In genomic region chr2:70766357-70767093, GRCh38 we compare ENCODE assay signal across 11 cellular contexts. TPM values are rescaled to one million over a fixed set of nuclear protein-coding genes. Genes with fewer than 3 reads are reported as not detected.
DNase-seq lines count a peak whose midpoint lies in the region; ATAC-seq, FAIRE-seq and TF ChIP-seq lines count a peak whose summit lies in the region.
"Had no signal": no experiment of that assay in that cellular context is flagged by ENCODE, and none has a peak within 500 bp of the region (broad histone marks: within the 10 kb centered on the region; RNA-seq: fewer than 3 reads in every experiment).

No MANE protein-coding gene starts in this region.

- H3K36me3 ChIP-seq in lower lobe of right lung = no peaks in the 10 kb centered on the region

- peak overlapping the region; percentile 73 for H3K27ac Mint-ChIP-seq in activated naive CD8-positive, alpha-beta T cell

- H3K4me1 ChIP-seq in A549 (peaks cover 11% of the 10 kb centered on the region), lower lobe of right lung (peaks cover 13% of the 10 kb centered on the region)

- peak overlapping the region; percentile 91 for H3K4me2 ChIP-seq in A549

- ATAC-seq in A549 = no peak
- ATAC-seq in lower lobe of right lung = no peak
- no peak for ATAC-seq in HG02970 (IDR thresholded peaks at IDR 0.05; ENCODE audit: low FRiP score, unreplicated experiment)

- POLR2A ChIA-PET in A549 (lab: Yijun Ruan, JAX) = no interaction called here

- no peaks in the 10 kb centered on the region for H3K9me3 Mint-ChIP-seq in activated naive CD8-positive, alpha-beta T cell (ENCODE audit: low read depth)

- no peaks in the 10 kb centered on the region for H3K36me3 Mint-ChIP-seq in activated naive CD8-positive, alpha-beta T cell

- H3K27ac ChIP-seq in A549 (peak overlapping the region; percentile 77 to 92), lower lobe of right lung (no peak overlapping the region)

- TF ChIP-seq RAD21 in A549 (conservative IDR thresholded peaks at IDR 0.05 in 1 of 2, IDR thresholded peaks at IDR 0.05 in 1 of 2) = no peak

- peaks cover 49% of the 10 kb centered on the region for H3K27me3 ChIP-seq in lower lobe of right lung (ENCODE audit: low read depth)

- CTCF ChIA-PET in A549 (lab: Yijun Ruan, JAX) = interaction anchor here (1.5 to 4.1 kb wide), 3 partner anchors 13 to 18 kb away, joined by 4 to 46 read pairs (median 11); no protein-coding TSS in a partner anchor

- no peak for DNase-seq in A549 (ENCODE audit: low read depth in 1 of 2, low spot score in 1 of 2)
- DNase-seq in DMS79 (lab: John Stamatoyannopoulos, UW) = peak; percentile 5
- no peak for DNase-seq in lower lobe of right lung
- no peak for DNase-seq in foreskin melanocyte
- no peak for DNase-seq in AML-193 (lab: John Stamatoyannopoulos, UW)
- no peak for DNase-seq in OCI-M1 (lab: John Stamatoyannopoulos, UW)
- DNase-seq: effector CD8-positive, alpha-beta T cell had no signal

- WGBS in A549 (ENCODE audit: missing lambda C conversion rate) = 68% methylated on average over 7 of the region's 7 CpGs

- peaks cover 3% of the 10 kb centered on the region for H3K27me3 Mint-ChIP-seq in activated naive CD8-positive, alpha-beta T cell

- no peaks in the 10 kb centered on the region for H3K9me3 ChIP-seq in A549
- no peaks in the 10 kb centered on the region for H3K9me3 ChIP-seq in lower lobe of right lung

- TF ChIP-seq CTCF in A549 (IDR thresholded peaks at IDR 0.05) = no peak
- no peak for TF ChIP-seq CTCF in lower lobe of right lung (IDR thresholded peaks at IDR 0.05)

- peak overlapping the region; percentile 79 for H3K4me3 Mint-ChIP-seq in activated naive CD8-positive, alpha-beta T cell

- peaks cover 16% of the 10 kb centered on the region for H3K4me1 Mint-ChIP-seq in activated naive CD8-positive, alpha-beta T cell (ENCODE audit: low read depth)

- TF ChIP-seq EP300 in A549 (IDR thresholded peaks at IDR 0.05) = no peak

- intact Hi-C loops in lower lobe of right lung (cut with DNase I) = no loop called here

- H3K4me3 ChIP-seq in A549 = peak overlapping the region; percentile 68
- peak overlapping the region; percentile 51 for H3K4me3 ChIP-seq in lower lobe of right lung

- FAIRE-seq in A549 (lab: Jason Lieb, UNC) = no peak

- no peak for TF ChIP-seq POLR2A in A549 (IDR thresholded peaks at IDR 0.05; ENCODE audit: low read length)

TF ChIP-seq in A549, 52 proteins besides CTCF, POLR2A, EP300 and RAD21:
- TF ChIP-seq GATA3 (IDR thresholded peaks at IDR 0.05; ENCODE audit: borderline replicate concordance) (no peak), ATOH8 (CRISPR knock-in tag; IDR thresholded peaks at IDR 0.05; ENCODE audit: low read depth) (no peak), MAFK (IDR thresholded peaks at IDR 0.05; ENCODE audit: partially characterized antibody) (peak; percentile 82), HOXB5 (CRISPR knock-in tag; IDR thresholded peaks at IDR 0.05) (no peak), NPAS2 (CRISPR knock-in tag; IDR thresholded peaks at IDR 0.05; ENCODE audit: borderline replicate concordance) (no peak), FOSL2 (IDR thresholded peaks at IDR 0.05) (no peak), FOSL2 (CRISPR knock-in tag; IDR thresholded peaks at IDR 0.05) (no peak)

RNA-seq across cellular contexts. Expression of gene ADD2, which starts 1.5 kb away (rescaled TPM):
- 25.5 and 28.4 TPM in 2 replicates for polyA plus RNA-seq in A549 (2011; rRNA removed)
- 25.6 and 34.7 TPM in 2 replicates for polyA plus RNA-seq in A549 (2012; cell fraction: cytosol; rRNA removed)
- 21.4 and 26.2 TPM in 2 replicates for polyA plus RNA-seq in A549 (2012; cell fraction: nucleus; rRNA removed)
- polyA plus RNA-seq in A549 (2017; fragmentation: RNase III; extraction: RNeasy Plus Mini Kit Qiagen cat#74134 plus additional on column Dnase treatment) = 18.0 to 21.4 TPM (median 20.7 TPM) in 3 replicates
- polyA minus RNA-seq in A549 (2011; rRNA and poly(A)+ RNA removed) = 85.1 and 99.5 TPM in 2 replicates
- 2.1 TPM for total RNA-seq in lower lobe of right lung
- total RNA-seq: osteoblast had no signal

RNA-seq across cellular contexts. Expression of gene FIGLA, which starts 23.9 kb away (rescaled TPM):
- polyA plus RNA-seq in A549 (2011; rRNA removed) (not detected in 2 replicates), A549 (2017; fragmentation: RNase III; extraction: RNeasy Plus Mini Kit Qiagen cat#74134 plus additional on column Dnase treatment) (not detected in 3 replicates)
- not detected in 2 replicates for polyA plus RNA-seq in A549 (2012; cell fraction: cytosol; rRNA removed)
- not detected in 2 replicates for polyA plus RNA-seq in A549 (2012; cell fraction: nucleus; rRNA removed)
- polyA minus RNA-seq in A549 (2011; rRNA and poly(A)+ RNA removed) = not detected in 2 replicates
- total RNA-seq in lower lobe of right lung = not detected
- total RNA-seq: osteoblast, temporal lobe had no signal

RNA-seq across cellular contexts. Expression of gene CLEC4F, which starts 53.9 kb away (rescaled TPM):
- polyA plus RNA-seq in A549 (2011; rRNA removed) (not detected in 2 replicates), A549 (2017; fragmentation: RNase III; extraction: RNeasy Plus Mini Kit Qiagen cat#74134 plus additional on column Dnase treatment) (not detected in 3 replicates)
- not detected in 2 replicates for polyA plus RNA-seq in A549 (2012; cell fraction: cytosol; rRNA removed)
- 0.02 and 0.04 TPM in 2 replicates for polyA plus RNA-seq in A549 (2012; cell fraction: nucleus; rRNA removed)
- polyA minus RNA-seq in A549 (2011; rRNA and poly(A)+ RNA removed) = not detected in 2 replicates
- 0.71 TPM for total RNA-seq in lower lobe of right lung
- total RNA-seq: osteoblast, temporal lobe had no signal
